Comparison of ENCODE assay signal across 8 cellular contexts in genomic region chr2:9655441-9656269, GRCh38.
DNase-seq lines count a peak whose midpoint lies in the region; ATAC-seq, FAIRE-seq and TF ChIP-seq lines count a peak whose summit lies in the region.

No MANE protein-coding gene starts in this region.

- DNase-seq in HTR-8/SVneo (ENCODE audit: insufficient read length, low spot score) (peak; percentile 69), amniotic stem cell (lab: John Stamatoyannopoulos, UW) (peak; percentile 87), iPS-NIHi11 (ENCODE audit: low spot score) (no peak), DMS114 treated with DMSO at 0.1 percent for 48 hours (lab: John Stamatoyannopoulos, UW; ENCODE audit: unreplicated experiment) (no peak), NCI-H82 (lab: John Stamatoyannopoulos, UW) (no peak)
- peak; percentile 53 to 61 for DNase-seq in stimulated activated CD4-positive, alpha-beta T cell treated with anti-CD3 and anti-CD28 coated beads, Interleukin-4, amount 100 ng/mL, for 48 hours (ENCODE audit: low read depth in 2 of 2)

- peak; percentile 42 for ATAC-seq in GM18867 (IDR thresholded peaks at IDR 0.05; ENCODE audit: unreplicated experiment)
- ATAC-seq in GM18505 (IDR thresholded peaks at IDR 0.05; ENCODE audit: unreplicated experiment), result no peak

- peak; percentile 60 for FAIRE-seq in HTR-8/SVneo (lab: Jason Lieb, UNC)

- TF ChIP-seq POLR2A in GM18505 (IDR thresholded peaks at IDR 0.05; ENCODE audit: borderline replicate concordance, extremely low read depth, insufficient read depth, insufficient read length), result no peak

Comparison
In these comparisons a context has a peak if more than half of its experiments do, and no peak if none do; other contexts are left out.
1. DNase-seq: peak in HTR-8/SVneo (single experiment), amniotic stem cell (single experiment) and stimulated activated CD4-positive, alpha-beta T cell treated with anti-CD3 and anti-CD28 coated beads, Interleukin-4, amount 100 ng/mL, for 48 hours (2 of 2); none in iPS-NIHi11 (single experiment), DMS114 treated with DMSO at 0.1 percent for 48 hours (single experiment) and NCI-H82 (single experiment).